ENCODE assay signal across 10 cellular contexts in genomic region chr2:17658251-17658843, GRCh38.
DNase-seq lines count a peak whose midpoint lies in the region; ATAC-seq and TF ChIP-seq lines count a peak whose summit lies in the region.
"Had no signal": no experiment of that assay in that cellular context is flagged by ENCODE, and none has a peak within 500 bp of the region (broad histone marks: within the 10 kb centered on the region; RNA-seq: fewer than 3 reads in every experiment).

No MANE protein-coding gene starts in this region.

- H2BK5ac ChIP-seq in IMR-90 (ENCODE audit: low read depth, low read length, poor library complexity, severe bottlenecking) = no peak overlapping the region

- H3K56ac ChIP-seq in IMR-90 (ENCODE audit: extremely low read depth, insufficient read depth, low read length) = no peak overlapping the region

- H3K27ac Mint-ChIP-seq in effector memory CD8-positive, alpha-beta T cell = no peak overlapping the region
- no peak overlapping the region for H3K27ac Mint-ChIP-seq in mesothelial cell of epicardium

- in situ Hi-C loops in IMR-90 (cut with MboI; ENCODE audit: low sequenced_read_pairs) = loop anchor here (25.0 kb wide), 1 partner anchor 896 kb away; no protein-coding TSS in a partner anchor

- no peak overlapping the region for H2AK5ac ChIP-seq in IMR-90 (ENCODE audit: low read depth, low read length)

- H3K4ac ChIP-seq in IMR-90 (ENCODE audit: low read depth, low read length) = no peak overlapping the region

- H3K36me3 ChIP-seq in IMR-90 (ENCODE audit: control insufficient read depth, insufficient read depth, low read length) = no peaks in the 10 kb centered on the region

- no peaks in the 10 kb centered on the region for H3K27me3 ChIP-seq in IMR-90 (ENCODE audit: control insufficient read depth, insufficient read depth, low read length)
- H3K27me3 ChIP-seq: gastroesophageal sphincter had no signal

- no TSS peak for BruUV-seq in IMR-90 (replicated peaks; lab: Mats Ljungman, UMichigan)

- POLR2A ChIA-PET in IMR-90 (lab: Charles Lee; ENCODE audit: unreplicated experiment) = no interaction called here

- no peak for TF ChIP-seq POLR2A in IMR-90 (IDR thresholded peaks at IDR 0.05; ENCODE audit: low read depth, low read length)

- no peak overlapping the region for H2AK9ac ChIP-seq in IMR-90 (replicated peaks; ENCODE audit: low read depth, low read length, poor library complexity)

- H3K9me1 ChIP-seq in IMR-90 (ENCODE audit: insufficient read depth, low read length) = no peaks in the 10 kb centered on the region

- no peak overlapping the region for H3K4me3 Mint-ChIP-seq in effector memory CD8-positive, alpha-beta T cell
- no peak overlapping the region for H3K4me3 Mint-ChIP-seq in mesothelial cell of epicardium

- no peaks in the 10 kb centered on the region for H3K79me1 ChIP-seq in IMR-90 (ENCODE audit: low read depth in 1 of 2, low read length in 2 of 2)

- no peak overlapping the region for H4K91ac ChIP-seq in IMR-90 (ENCODE audit: insufficient read depth, low read depth, low read length)

- no peak overlapping the region for H2BK120ac ChIP-seq in IMR-90 (ENCODE audit: low read depth, low read length)

- no peak overlapping the region for H3K9ac ChIP-seq in IMR-90 (ENCODE audit: low read depth, low read length)

- no peaks in the 10 kb centered on the region for H3K4me1 ChIP-seq in IMR-90 (ENCODE audit: control insufficient read depth, insufficient read depth, low read length)
- H3K4me1 ChIP-seq: gastroesophageal sphincter had no signal

- no peak overlapping the region for H2BK20ac ChIP-seq in IMR-90 (ENCODE audit: low read depth, low read length)

- TF ChIP-seq CTCF in IMR-90 (conservative IDR thresholded peaks at IDR 0.05; ENCODE audit: low read depth, low read length) = no peak
- no peak for TF ChIP-seq CTCF in foreskin fibroblast (IDR thresholded peaks at IDR 0.05; ENCODE audit: low read depth, low read length)
- no peak for TF ChIP-seq CTCF in mesothelial cell of epicardium (IDR thresholded peaks at IDR 0.05; ENCODE audit: unreplicated experiment)

- ATAC-seq in GM18498 (IDR thresholded peaks at IDR 0.05; ENCODE audit: unreplicated experiment) = peak; percentile 44
- ATAC-seq in GM21723 (IDR thresholded peaks at IDR 0.05; ENCODE audit: unreplicated experiment) = peak; percentile 74
- ATAC-seq in IMR-90 (ENCODE audit: low read depth) = no peak
- no peak for ATAC-seq in effector memory CD8-positive, alpha-beta T cell (replicated peaks)
- ATAC-seq: gastroesophageal sphincter had no signal

- no peaks in the 10 kb centered on the region for H3K9me3 Mint-ChIP-seq in effector memory CD8-positive, alpha-beta T cell
- H3K9me3 Mint-ChIP-seq in mesothelial cell of epicardium = no peaks in the 10 kb centered on the region

- CTCF ChIA-PET in IMR-90 (lab: Yijun Ruan, JAX) = no interaction called here

- H3K14ac ChIP-seq in IMR-90 (replicated peaks; ENCODE audit: low read depth, low read length) = no peak overlapping the region

- no peaks in the 10 kb centered on the region for H4K20me1 ChIP-seq in IMR-90 (ENCODE audit: insufficient read depth, low read length)

- H4K5ac ChIP-seq in IMR-90 (ENCODE audit: low read depth, low read length) = no peak overlapping the region

- DNase-seq in IMR-90 (peak; percentile 76), foreskin fibroblast (peak; percentile 61 to 78), hippocampal formation (lab: John Stamatoyannopoulos, UW) (no peak), OCI-M1 (lab: John Stamatoyannopoulos, UW) (no peak), mesothelial cell of epicardium (ENCODE audit: low spot score in 2 of 2, unreplicated experiment in 2 of 2) (no peak)
- no peak for DNase-seq in effector memory CD8-positive, alpha-beta T cell
- DNase-seq: NCI-H1930 had no signal

- no peaks in the 10 kb centered on the region for H3K4me1 Mint-ChIP-seq in effector memory CD8-positive, alpha-beta T cell (ENCODE audit: low read depth in 2 of 2)
- H3K4me1 Mint-ChIP-seq in mesothelial cell of epicardium = peaks cover 1% of the 10 kb centered on the region

- no peaks in the 10 kb centered on the region for H3K9me3 ChIP-seq in IMR-90 (ENCODE audit: control insufficient read depth, insufficient read depth, low read length)
- H3K9me3 ChIP-seq: gastroesophageal sphincter had no signal

- H3K4me2 ChIP-seq in IMR-90 (ENCODE audit: low read depth, low read length) = no peak overlapping the region

- no peak overlapping the region for H2BK15ac ChIP-seq in IMR-90 (ENCODE audit: low read depth, low read length)

- intact Hi-C loops in IMR-90 (cut with micrococcal nuclease) = no loop called here

- no peak for TF ChIP-seq RAD21 in IMR-90 (IDR thresholded peaks at IDR 0.05; ENCODE audit: low read length)

- H3K36me3 Mint-ChIP-seq in effector memory CD8-positive, alpha-beta T cell (ENCODE audit: insufficient read depth) = peaks cover 5% of the 10 kb centered on the region
- H3K36me3 Mint-ChIP-seq in mesothelial cell of epicardium = peaks cover 2% of the 10 kb centered on the region

- WGBS in IMR-90 (ENCODE audit: extremely low coverage in 2 of 2, insufficient read length in 1 of 2), 2 experiments = no CpG with 5 or more reads among the region's 6 CpGs

- no peaks in the 10 kb centered on the region for H3K27me3 Mint-ChIP-seq in effector memory CD8-positive, alpha-beta T cell
- H3K27me3 Mint-ChIP-seq in mesothelial cell of epicardium (ENCODE audit: low read depth) = no peaks in the 10 kb centered on the region

- no peak overlapping the region for H3K18ac ChIP-seq in IMR-90 (ENCODE audit: low read depth, low read length)

- dilution Hi-C loops in IMR-90 (cut with HindIII; ENCODE audit: low sequenced_read_pairs, unreplicated experiment) = no loop called here

- H3K4me3 ChIP-seq in IMR-90 (ENCODE audit: insufficient read depth, low read depth, low read length) (no peak overlapping the region), foreskin fibroblast (ENCODE audit: low read depth in 1 of 2, low read length in 2 of 2) (no peak overlapping the region)
- H3K4me3 ChIP-seq: gastroesophageal sphincter had no signal

- H4K8ac ChIP-seq in IMR-90 (ENCODE audit: low read depth in 2 of 2, low read length in 2 of 2) = no peak overlapping the region

- H3K23ac ChIP-seq in IMR-90 (ENCODE audit: low read depth, low read length) = no peak overlapping the region

- no peak overlapping the region for H2AFZ ChIP-seq in IMR-90 (replicated peaks; ENCODE audit: low read length, poor library complexity)

- no peak overlapping the region for H3K27ac ChIP-seq in IMR-90 (ENCODE audit: insufficient read depth, low read length)
- H3K27ac ChIP-seq: gastroesophageal sphincter had no signal

TF ChIP-seq in IMR-90, 13 proteins besides CTCF, POLR2A, EP300 and RAD21:
- TF ChIP-seq USF2 (IDR thresholded peaks at IDR 0.05; ENCODE audit: low read depth, low read length) (no peak), CEBPB (IDR thresholded peaks at IDR 0.05; ENCODE audit: low read depth, low read length) (0 out of 2 replicates have a peak, but pooled peaks have one; percentile 9)

Comparison
In these comparisons a context has a peak if more than half of its experiments do, and no peak if none do; other contexts are left out.
1. ATAC-seq: peak in GM18498 (single experiment) and GM21723 (single experiment); none in IMR-90 (single experiment) and effector memory CD8-positive, alpha-beta T cell (single experiment).
2. DNase-seq: peak in IMR-90 (single experiment) and foreskin fibroblast (2 of 2); none in effector memory CD8-positive, alpha-beta T cell (0 of 3), hippocampal formation (0 of 2), OCI-M1 (single experiment) and mesothelial cell of epicardium (0 of 2).